Comparison of ENCODE assay signal across 8 cellular contexts in the genomic region with DNA sequence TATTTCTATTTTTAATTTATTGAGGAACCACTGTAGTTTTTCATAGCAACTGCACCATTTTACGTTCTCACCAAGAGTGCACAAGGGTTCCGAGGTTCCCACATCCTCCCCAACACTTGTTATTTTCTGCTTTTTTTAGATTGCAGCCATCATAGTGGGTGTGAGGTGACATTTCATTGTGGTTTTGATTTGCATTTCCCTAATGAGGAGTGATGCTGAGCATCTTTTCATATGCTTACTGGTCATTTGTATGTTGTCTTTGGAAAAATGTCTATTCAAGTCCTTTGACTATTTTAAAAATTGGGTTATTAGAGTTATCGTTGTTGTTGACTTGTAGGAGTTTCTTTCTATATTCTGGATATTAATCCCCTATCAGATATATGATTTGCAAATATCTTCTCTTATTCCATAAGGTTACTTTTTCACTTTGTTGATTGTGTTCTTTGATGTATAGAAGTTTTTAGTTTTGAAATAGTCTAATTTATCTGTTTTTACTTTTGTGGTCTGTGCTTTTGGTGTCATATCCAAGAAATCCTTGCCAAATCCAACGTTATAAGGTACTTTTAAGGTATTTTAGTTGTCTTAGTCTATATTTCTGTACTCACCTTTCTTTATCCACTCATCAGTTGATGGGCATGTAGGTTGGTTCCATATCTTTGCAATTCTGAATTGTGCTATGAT.
DNase-seq lines count a peak whose midpoint lies in the region; ATAC-seq and TF ChIP-seq lines count a peak whose summit lies in the region.

No MANE protein-coding gene starts in this region.

- peaks cover 27% of the 10 kb centered on the region for H3K4me1 ChIP-seq in RWPE2 (ENCODE audit: insufficient read depth, poor library complexity, severe bottlenecking)
- peaks cover 40% of the 10 kb centered on the region for H3K4me1 ChIP-seq in effector memory CD4-positive, alpha-beta T cell (ENCODE audit: control insufficient read depth, insufficient read depth, low read length, poor library complexity, severe bottlenecking)

- H3K4me3 ChIP-seq in GM06990 (replicated peaks; ENCODE audit: low read depth, low read length) (no peak overlapping the region), RWPE2 (ENCODE audit: severe bottlenecking) (no peak overlapping the region), retinal pigment epithelial cell (ENCODE audit: low read length) (peak overlapping the region; percentile 88)
- H3K4me3 ChIP-seq in effector memory CD4-positive, alpha-beta T cell (ENCODE audit: insufficient read depth, low read depth, low read length, poor library complexity, severe bottlenecking) = no peak overlapping the region

- peak overlapping the region; percentile 97 for H3K27ac ChIP-seq in RWPE2 (ENCODE audit: poor library complexity, severe bottlenecking)
- peak overlapping the region; percentile 99 for H3K27ac ChIP-seq in effector memory CD4-positive, alpha-beta T cell (ENCODE audit: insufficient read depth, low read length, poor library complexity, severe bottlenecking)

- ATAC-seq in RWPE2 (ENCODE audit: low read depth) (no peak), GM21526 (IDR thresholded peaks at IDR 0.05; ENCODE audit: low FRiP score, unreplicated experiment) (no peak)

- H3K27me3 ChIP-seq in GM06990 (replicated peaks; ENCODE audit: control insufficient read depth, insufficient read depth, low read length) (no peaks in the 10 kb centered on the region), RWPE2 (ENCODE audit: insufficient read depth, poor library complexity, severe bottlenecking) (no peaks in the 10 kb centered on the region)
- H3K27me3 ChIP-seq in effector memory CD4-positive, alpha-beta T cell (replicated peaks; ENCODE audit: control insufficient read depth, insufficient read depth, low read length, poor library complexity, severe bottlenecking) = no peaks in the 10 kb centered on the region

- TF ChIP-seq CTCF in GM06990 (IDR thresholded peaks at IDR 0.05; ENCODE audit: insufficient read depth, low read length, poor library complexity, severe bottlenecking) = no peak
- no peak for TF ChIP-seq CTCF in RWPE2 (IDR thresholded peaks at IDR 0.05; ENCODE audit: poor library complexity, severe bottlenecking)
- no peak for TF ChIP-seq CTCF in retinal pigment epithelial cell (conservative IDR thresholded peaks at IDR 0.05; ENCODE audit: low read depth, low read length)

- H3K36me3 ChIP-seq in GM06990 (ENCODE audit: control insufficient read depth, insufficient read depth, low read length) = peaks cover 6% of the 10 kb centered on the region
- H3K36me3 ChIP-seq in RWPE2 (ENCODE audit: low read depth) = peaks cover 100% of the 10 kb centered on the region
- peaks cover 10% of the 10 kb centered on the region for H3K36me3 ChIP-seq in effector memory CD4-positive, alpha-beta T cell (ENCODE audit: control insufficient read depth, insufficient read depth, low read length)

- no peaks in the 10 kb centered on the region for H3K9me3 ChIP-seq in RWPE2 (ENCODE audit: severe bottlenecking)
- H3K9me3 ChIP-seq in effector memory CD4-positive, alpha-beta T cell (ENCODE audit: control insufficient read depth, low read length) = no peaks in the 10 kb centered on the region

- peak; percentile 49 for DNase-seq in GM06990 (ENCODE audit: extremely low read depth, insufficient read length)
- DNase-seq in RWPE2 (ENCODE audit: low spot score) = no peak
- DNase-seq in effector memory CD4-positive, alpha-beta T cell = no peak
- no peak for DNase-seq in retinal pigment epithelial cell (ENCODE audit: low read depth)
- DNase-seq in SHP77 treated with DMSO at 0.1 percent for 48 hours (lab: John Stamatoyannopoulos, UW) = no peak
- no peak for DNase-seq in NCI-H2029 (lab: John Stamatoyannopoulos, UW)
- no peak for DNase-seq in NCI-H510A (lab: John Stamatoyannopoulos, UW)
